In genomic region chr11:91596111-91596510, GRCh38 we compare ENCODE assay signal across 8 cellular contexts.
"Had no signal": no experiment of that assay in that cellular context is flagged by ENCODE, and none has a peak within 500 bp of the region (broad histone marks: within the 10 kb centered on the region; RNA-seq: fewer than 3 reads in every experiment).

No MANE protein-coding gene starts in this region.

- DNase-seq: GDM1, GF-D8 had no signal

- H3K4me3 ChIP-seq: GM12878 had no signal

- ATAC-seq: GM12878 had no signal

- FAIRE-seq: G401.6, GM12878, GM12891, GM12892, GM18507, GM19239 had no signal
